8 cellular contexts compared by ENCODE assay signal in the genomic region with DNA sequence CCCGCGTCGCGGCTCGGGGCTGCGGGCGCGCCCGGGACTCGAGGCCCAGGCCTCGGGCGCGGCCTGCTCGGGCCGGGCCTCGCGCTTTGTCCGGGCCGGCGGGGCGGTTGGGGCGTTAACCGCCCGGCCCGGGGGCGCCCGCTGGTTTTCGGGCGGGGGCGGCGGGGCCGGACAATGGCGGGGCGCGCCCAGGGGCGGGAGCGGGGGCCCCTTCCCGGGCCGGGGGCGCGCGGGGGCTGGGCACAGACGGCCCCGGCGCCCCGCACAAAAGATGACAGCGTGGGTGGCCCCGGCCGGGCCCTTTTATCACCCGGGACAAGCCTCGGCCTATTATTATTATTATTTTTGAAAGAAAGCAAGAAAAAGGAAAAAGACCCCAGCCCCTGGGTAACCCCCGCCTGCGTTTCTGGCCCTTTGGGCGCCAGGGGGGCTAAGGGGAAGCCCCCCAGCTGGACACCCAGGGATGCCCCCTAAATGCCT. TPM values are rescaled to one million over a fixed set of nuclear protein-coding genes. Genes with fewer than 3 reads are reported as not detected.
DNase-seq lines count a peak whose midpoint lies in the region; ATAC-seq and TF ChIP-seq lines count a peak whose summit lies in the region.

No MANE protein-coding gene starts in this region.

- H3K4me3 ChIP-seq in fibroblast of the aortic adventitia (ENCODE audit: low read depth, low read length) (peak overlapping the region; percentile 82), skeletal muscle tissue (ENCODE audit: low read length in 3 of 3) (peak overlapping the region; percentile 73 to 77 (median 74))

- H3K4me1 ChIP-seq in skeletal muscle tissue (ENCODE audit: control insufficient read depth in 3 of 3, insufficient read depth in 3 of 3, low read length in 3 of 3) = peaks cover 28 to 41% (median 39%) of the 10 kb centered on the region in 3 donors

- CTCF ChIA-PET in RWPE1 (lab: Yijun Ruan, JAX) = no interaction called here

- H3K27me3 ChIP-seq in skeletal muscle tissue (ENCODE audit: control insufficient read depth in 3 of 3, insufficient read depth in 3 of 3, low read length in 3 of 3) = no peaks in the 10 kb centered on the region

- in situ Hi-C loops in KBM-7 (cut with MboI; ENCODE audit: low pct_unique_long_range_greater_than_20kb, low sequenced_read_pairs) = no loop called here

- H3K9ac ChIP-seq in skeletal muscle tissue (ENCODE audit: low read depth in 1 of 3, low read length in 3 of 3) = peak overlapping the region; percentile 70 to 82 (median 71)

- no peak for DNase-seq in RWPE1 (ENCODE audit: low spot score)
- no peak for DNase-seq in fibroblast of the aortic adventitia (ENCODE audit: low read depth)
- no peak for DNase-seq in KBM-7
- DNase-seq in NCI-H1417 (lab: John Stamatoyannopoulos, UW) = no peak
- no peak for DNase-seq in NCI-H2029 treated with DMSO at 0.1 percent for 48 hours (lab: John Stamatoyannopoulos, UW)
- DNase-seq in NOMO-1 treated with dmso at 0.1 percent for 144 hours (lab: John Stamatoyannopoulos, UW; ENCODE audit: unreplicated experiment) = no peak

- H3K27ac ChIP-seq in RWPE1 (peak overlapping the region; percentile 91), skeletal muscle tissue (ENCODE audit: low read depth, low read length) (peak overlapping the region; percentile 58)

- no peaks in the 10 kb centered on the region for H3K9me3 ChIP-seq in skeletal muscle tissue (ENCODE audit: control insufficient read depth in 3 of 3, low read length in 3 of 3)

- no peaks in the 10 kb centered on the region for H3K36me3 ChIP-seq in skeletal muscle tissue (ENCODE audit: control insufficient read depth in 3 of 3, insufficient read depth in 3 of 3, low read length in 3 of 3)

- ATAC-seq in GM19467 (IDR thresholded peaks at IDR 0.05; ENCODE audit: unreplicated experiment) = peak; percentile 2

- TF ChIP-seq CTCF in RWPE1 (conservative IDR thresholded peaks at IDR 0.05; ENCODE audit: low read depth) = no peak
- TF ChIP-seq CTCF in fibroblast of the aortic adventitia (IDR thresholded peaks at IDR 0.05; ENCODE audit: insufficient read depth, low read length) = no peak

- POLR2A ChIA-PET in RWPE1 (lab: Yijun Ruan, JAX; ENCODE audit: low non-redundant PET) = no interaction called here

RNA-seq across cellular contexts. Expression of a gene that starts 0.4 kb away (rescaled TPM):
- 13.5 and 17.3 TPM in 2 replicates for total RNA-seq in fibroblast of the aortic adventitia (ENCODE audit: low replicate concordance)
- 11.5 TPM for total RNA-seq in skeletal muscle tissue
